In genomic region chr6:52522151-52522626, GRCh38 we compare ENCODE assay signal across 13 cellular contexts. TPM values are rescaled to one million over a fixed set of nuclear protein-coding genes. Genes with fewer than 3 reads are reported as not detected.
DNase-seq lines count a peak whose midpoint lies in the region; ATAC-seq and TF ChIP-seq lines count a peak whose summit lies in the region.
"Had no signal": no experiment of that assay in that cellular context is flagged by ENCODE, and none has a peak within 500 bp of the region (broad histone marks: within the 10 kb centered on the region; RNA-seq: fewer than 3 reads in every experiment).

No MANE protein-coding gene starts in this region.

- peaks cover 27% of the 10 kb centered on the region for H3K4me1 Mint-ChIP-seq in nephron progenitor cell
- H3K4me1 Mint-ChIP-seq in activated CD8-positive, alpha-beta T cell treated with anti-CD3 and anti-CD28 coated beads for 36 hours (ENCODE audit: low read depth) = peaks cover 6% of the 10 kb centered on the region
- H3K4me1 Mint-ChIP-seq: activated naive CD8-positive, alpha-beta T cell treated with anti-CD3 and anti-CD28 coated beads, Interleukin-2, amount 10 ng/mL, durations not matched to agents 7 days and 5 days had no signal

- H3K9me3 Mint-ChIP-seq in nephron progenitor cell = no peaks in the 10 kb centered on the region
- H3K9me3 Mint-ChIP-seq in activated CD8-positive, alpha-beta T cell treated with anti-CD3 and anti-CD28 coated beads for 36 hours = no peaks in the 10 kb centered on the region
- H3K9me3 Mint-ChIP-seq: activated naive CD8-positive, alpha-beta T cell treated with anti-CD3 and anti-CD28 coated beads, Interleukin-2, amount 10 ng/mL, durations not matched to agents 7 days and 5 days had no signal

- no peaks in the 10 kb centered on the region for H3K9me3 ChIP-seq in AG04450 (ENCODE audit: control insufficient read depth, insufficient read depth, low read length)
- H3K9me3 ChIP-seq: BE2C had no signal

- TF ChIP-seq CTCF in AG04450 (IDR thresholded peaks at IDR 0.05; ENCODE audit: low read depth, low read length) (no peak), RWPE1 (conservative IDR thresholded peaks at IDR 0.05; ENCODE audit: low read depth) (no peak), fibroblast of the aortic adventitia (IDR thresholded peaks at IDR 0.05; ENCODE audit: insufficient read depth, low read length) (peak; percentile 7), nephron progenitor cell (IDR thresholded peaks at IDR 0.05) (no peak)
- no peak for TF ChIP-seq CTCF in activated CD8-positive, alpha-beta T cell treated with anti-CD3 and anti-CD28 coated beads for 36 hours (IDR thresholded peaks at IDR 0.05)

- H3K4me3 ChIP-seq in AG04450 (ENCODE audit: low read depth, low read length) = no peak overlapping the region
- H3K4me3 ChIP-seq in fibroblast of the aortic adventitia (ENCODE audit: low read depth, low read length) = no peak overlapping the region
- H3K4me3 ChIP-seq: PC-9 had no signal

- DNase-seq in AG04450 (ENCODE audit: low read depth, low spot score) = no peak
- DNase-seq in RWPE1 (ENCODE audit: low spot score) = no peak
- peak; percentile 90 for DNase-seq in fibroblast of the aortic adventitia (ENCODE audit: low read depth)
- DNase-seq in nephron progenitor cell = no peak
- DNase-seq in NOMO-1 treated with DMSO at 0.1 percent for 48 hours (lab: John Stamatoyannopoulos, UW; ENCODE audit: unreplicated experiment) = no peak
- DNase-seq in HuH-7.5 (ENCODE audit: low spot score) = no peak
- DNase-seq in activated CD8-positive, alpha-beta T cell treated with anti-CD3 and anti-CD28 coated beads for 36 hours = no peak
- DNase-seq in amygdala (lab: John Stamatoyannopoulos, UW) = no peak
- DNase-seq: activated CD4-positive, alpha-beta T cell treated with anti-CD3 and anti-CD28 coated beads for 48 hours; activated naive CD8-positive, alpha-beta T cell treated with anti-CD3 and anti-CD28 coated beads, Interleukin-2, amount 10 ng/mL, durations not matched to agents 7 days and 5 days; BE2C; MV-4-11; PC-9 had no signal

- no peak for ATAC-seq in activated CD8-positive, alpha-beta T cell treated with anti-CD3 and anti-CD28 coated beads for 36 hours

- peaks cover 2% of the 10 kb centered on the region for H3K27me3 Mint-ChIP-seq in nephron progenitor cell (ENCODE audit: low read depth, poor library complexity)
- H3K27me3 Mint-ChIP-seq in activated CD8-positive, alpha-beta T cell treated with anti-CD3 and anti-CD28 coated beads for 36 hours = no peaks in the 10 kb centered on the region
- H3K27me3 Mint-ChIP-seq: activated naive CD8-positive, alpha-beta T cell treated with anti-CD3 and anti-CD28 coated beads, Interleukin-2, amount 10 ng/mL, durations not matched to agents 7 days and 5 days had no signal

- POLR2A ChIA-PET in AG04450 (lab: Yijun Ruan, JAX) = interaction anchor here (1.3 kb wide), 1 partner anchor 10 kb away, joined by 3 read pairs; no protein-coding TSS in a partner anchor
- POLR2A ChIA-PET in RWPE1 (lab: Yijun Ruan, JAX; ENCODE audit: low non-redundant PET) = interaction anchor here (0.9 kb wide), 1 partner anchor 55 kb away, joined by 3 read pairs; no protein-coding TSS in a partner anchor
- POLR2A ChIA-PET in activated CD8-positive, alpha-beta T cell treated with anti-CD3 and anti-CD28 coated beads for 36 hours (lab: Charles Lee) = interaction anchor here (0.9 kb wide), 1 partner anchor 10 kb away, joined by 3 read pairs; no protein-coding TSS in a partner anchor

- H3K27ac ChIP-seq in AG04450 (ENCODE audit: low read depth, low read length) (peak overlapping the region; percentile 62), RWPE1 (peak overlapping the region; percentile 87)
- H3K27ac ChIP-seq: PC-9 had no signal

- CTCF ChIA-PET in AG04450 (lab: Charles Lee) = interaction anchor here (0.9 to 2.0 kb wide), 2 partner anchors 54 to 141 kb away, joined by 3 to 6 read pairs; partner anchors contain the start of gene TRAM2
- CTCF ChIA-PET in RWPE1 (lab: Yijun Ruan, JAX) = no interaction called here
- CTCF ChIA-PET in activated CD8-positive, alpha-beta T cell treated with anti-CD3 and anti-CD28 coated beads for 36 hours (lab: Charles Lee) = interaction anchor here (1.4 to 1.7 kb wide), 2 partner anchors 13 to 26 kb away, joined by 3 to 5 read pairs; no protein-coding TSS in a partner anchor

- H3K4me3 Mint-ChIP-seq in nephron progenitor cell = no peak overlapping the region
- no peak overlapping the region for H3K4me3 Mint-ChIP-seq in activated CD8-positive, alpha-beta T cell treated with anti-CD3 and anti-CD28 coated beads for 36 hours
- H3K4me3 Mint-ChIP-seq: activated naive CD8-positive, alpha-beta T cell treated with anti-CD3 and anti-CD28 coated beads, Interleukin-2, amount 10 ng/mL, durations not matched to agents 7 days and 5 days had no signal

- intact Hi-C loops in activated CD8-positive, alpha-beta T cell treated with anti-CD3 and anti-CD28 coated beads for 36 hours (cut with micrococcal nuclease) = no loop called here

- peaks cover 31% of the 10 kb centered on the region for H3K36me3 Mint-ChIP-seq in nephron progenitor cell (ENCODE audit: low read depth)
- no peaks in the 10 kb centered on the region for H3K36me3 Mint-ChIP-seq in activated CD8-positive, alpha-beta T cell treated with anti-CD3 and anti-CD28 coated beads for 36 hours (ENCODE audit: low read depth)
- H3K36me3 Mint-ChIP-seq: activated naive CD8-positive, alpha-beta T cell treated with anti-CD3 and anti-CD28 coated beads, Interleukin-2, amount 10 ng/mL, durations not matched to agents 7 days and 5 days had no signal

- H3K27ac Mint-ChIP-seq in nephron progenitor cell = peak overlapping the region; percentile 65
- no peak overlapping the region for H3K27ac Mint-ChIP-seq in activated CD8-positive, alpha-beta T cell treated with anti-CD3 and anti-CD28 coated beads for 36 hours
- H3K27ac Mint-ChIP-seq: activated naive CD8-positive, alpha-beta T cell treated with anti-CD3 and anti-CD28 coated beads, Interleukin-2, amount 10 ng/mL, durations not matched to agents 7 days and 5 days had no signal

- no peaks in the 10 kb centered on the region for H3K27me3 ChIP-seq in AG04450 (ENCODE audit: control insufficient read depth, insufficient read depth, low read length)
- H3K27me3 ChIP-seq: BE2C had no signal

RNA-seq across cellular contexts. Expression of gene TRAM2, which starts 54.7 kb away (rescaled TPM):
- 134 and 152 TPM in 2 replicates for polyA plus RNA-seq in AG04450 (2011; rRNA removed)
- 164 and 174 TPM in 2 replicates for polyA minus RNA-seq in AG04450 (2011; rRNA and poly(A)+ RNA removed)
- 82.1 and 128 TPM in 2 replicates for total RNA-seq in fibroblast of the aortic adventitia (ENCODE audit: low replicate concordance)
- total RNA-seq in activated CD8-positive, alpha-beta T cell treated with anti-CD3 and anti-CD28 coated beads for 36 hours = 1 to 10 TPM in 1 of 2 experiments, under 1 TPM in 1; 0.94 to 1.0 TPM

Comparison
In these comparisons a context has a peak if more than half of its experiments do, and no peak if none do; other contexts are left out.
1. RNA of gene TRAM2, which starts 54.7 kb away (total RNA-seq): 82.1 to 128 TPM in fibroblast of the aortic adventitia; 0.94 to 1.0 TPM in activated CD8-positive, alpha-beta T cell treated with anti-CD3 and anti-CD28 coated beads for 36 hours; every median in the first group is over 10 times any median in the second.